8 cellular contexts compared by ENCODE assay signal in the genomic region with DNA sequence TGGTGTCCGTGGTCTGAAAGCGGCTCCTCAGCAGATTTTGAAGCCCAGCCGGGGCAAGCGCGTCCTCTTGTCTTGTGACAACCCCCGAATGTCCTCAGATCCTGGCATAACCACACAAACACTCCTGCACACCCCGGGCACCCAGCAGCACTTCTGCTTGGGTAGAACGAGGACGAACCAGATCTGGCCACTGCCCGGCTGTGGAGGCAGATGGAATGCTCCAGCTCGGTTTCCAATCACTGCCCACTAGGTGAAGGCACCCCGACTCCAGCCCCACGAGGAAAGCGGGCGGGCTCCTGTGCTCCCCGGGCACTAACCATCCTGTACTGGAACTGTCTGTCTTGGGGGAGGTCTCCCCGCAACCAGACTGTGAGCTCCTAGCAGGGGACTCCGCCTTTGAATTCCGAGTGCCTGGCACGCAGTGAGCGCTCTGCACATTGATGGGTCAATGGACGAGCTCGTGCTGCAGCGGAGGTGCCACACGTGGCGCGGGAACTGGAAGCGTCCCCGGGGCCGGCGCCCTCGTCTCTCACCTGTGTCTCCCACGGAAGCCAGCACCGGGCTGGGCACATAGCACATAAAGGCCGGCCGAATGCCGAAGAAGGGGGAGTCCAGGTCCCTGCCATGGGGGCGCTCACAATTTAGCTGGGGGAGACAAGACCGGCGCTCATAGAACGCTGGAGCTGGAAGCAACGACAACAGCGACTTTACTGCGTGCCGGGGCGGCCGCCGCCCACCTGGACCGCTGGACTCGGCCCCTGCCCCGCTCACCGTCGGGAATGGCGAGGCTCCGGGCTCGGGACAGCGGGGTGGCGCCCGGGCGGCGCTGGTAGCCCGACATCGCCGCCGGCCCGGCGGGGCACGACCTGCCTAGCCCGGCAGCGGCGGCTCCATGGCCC. TPM values are rescaled to one million over a fixed set of nuclear protein-coding genes. Genes with fewer than 3 reads are reported as not detected.
A peak's percentile ranks its signal among the peaks of the same experiment; 100 is the strongest.
DNase-seq lines count a peak whose midpoint lies in the region; ATAC-seq, FAIRE-seq and TF ChIP-seq lines count a peak whose summit lies in the region.

No MANE protein-coding gene starts in this region.

- peak overlapping the region; percentile 70 for H3K27ac ChIP-seq in 22Rv1
- peak overlapping the region; percentile 72 for H3K27ac ChIP-seq in OCI-LY3 (ENCODE audit: low read length)

- FAIRE-seq in GM12892 (lab: Jason Lieb, UNC) = peak; percentile 53

- peaks cover 53% of the 10 kb centered on the region for H3K4me1 Mint-ChIP-seq in activated naive CD8-positive, alpha-beta T cell (ENCODE audit: low read depth)

- H3K27ac Mint-ChIP-seq in activated naive CD8-positive, alpha-beta T cell = peak overlapping the region; percentile 96

- H3K9ac ChIP-seq in OCI-LY3 (ENCODE audit: low read length) = peak overlapping the region; percentile 98

- H3K36me3 ChIP-seq in OCI-LY3 (replicated peaks; ENCODE audit: low read depth, low read length) = peaks cover 52% of the 10 kb centered on the region

- no peak overlapping the region for H2AFZ ChIP-seq in OCI-LY3 (ENCODE audit: low read depth, low read length)

- TF ChIP-seq CTCF in 22Rv1 (IDR thresholded peaks at IDR 0.05) (no peak), OCI-LY3 (IDR thresholded peaks at IDR 0.05; ENCODE audit: low read depth, low read length) (peak; percentile 8; the same call in 1 of the 2 replicates)

- peaks cover 39% of the 10 kb centered on the region for H3K4me1 ChIP-seq in OCI-LY3 (ENCODE audit: low read length)

- H3K4me3 ChIP-seq in OCI-LY3 (ENCODE audit: low read length) = peak overlapping the region; percentile 96

- intact Hi-C loops in left ventricle myocardium superior (cut with micrococcal nuclease) = no loop called here

- no peaks in the 10 kb centered on the region for H3K27me3 ChIP-seq in OCI-LY3 (ENCODE audit: low read depth, low read length)

- peak; percentile 33 for ATAC-seq in HG02884 (IDR thresholded peaks at IDR 0.05; ENCODE audit: unreplicated experiment)
- ATAC-seq in left ventricle myocardium superior = peak; percentile 6

- TF ChIP-seq POLR2A in GM12892 (IDR thresholded peaks at IDR 0.05; ENCODE audit: low read depth, low read length) = no peak

- peak overlapping the region; percentile 87 for H3K4me2 ChIP-seq in OCI-LY3 (ENCODE audit: low read length)

- peak overlapping the region; percentile 91 for H3K4me3 Mint-ChIP-seq in activated naive CD8-positive, alpha-beta T cell

- no peaks in the 10 kb centered on the region for H3K9me3 ChIP-seq in OCI-LY3 (ENCODE audit: insufficient read depth, low read length)

- peaks cover 79% of the 10 kb centered on the region for H3K79me2 ChIP-seq in OCI-LY3 (ENCODE audit: low read length)

- H4K20me1 ChIP-seq in OCI-LY3 (ENCODE audit: insufficient read depth, low read length) = peaks cover 12% of the 10 kb centered on the region

- peak; percentile 54 for DNase-seq in GM12892 (ENCODE audit: insufficient read length)
- no peak for DNase-seq in left ventricle myocardium superior
- DNase-seq in renal cortical epithelial cell (ENCODE audit: low read depth) = peak; percentile 19
- no peak for DNase-seq in cerebellar nuclear complex (lab: John Stamatoyannopoulos, UW)

- H3K9me3 Mint-ChIP-seq in activated naive CD8-positive, alpha-beta T cell (ENCODE audit: low read depth) = no peaks in the 10 kb centered on the region

- peaks cover 14% of the 10 kb centered on the region for H3K36me3 Mint-ChIP-seq in activated naive CD8-positive, alpha-beta T cell

- no peaks in the 10 kb centered on the region for H3K27me3 Mint-ChIP-seq in activated naive CD8-positive, alpha-beta T cell

RNA-seq across cellular contexts. Expression of gene ENTR1, which starts 0.6 kb away (rescaled TPM):
- polyA plus RNA-seq in GM12892 (2012; ENCODE audit: missing spikeins) = 39.6 TPM
- 23.3 TPM for total RNA-seq in left ventricle myocardium superior
- total RNA-seq in renal cortical epithelial cell = 30.4 and 54.5 TPM in 2 replicates

RNA-seq across cellular contexts. Expression of gene PMPCA, which starts 0.7 kb away (rescaled TPM):
- polyA plus RNA-seq in GM12892 (2012; ENCODE audit: missing spikeins) = 67.6 TPM
- total RNA-seq in left ventricle myocardium superior = 77.8 TPM
- 45.8 and 48.1 TPM in 2 replicates for total RNA-seq in renal cortical epithelial cell

RNA-seq across cellular contexts. Expression of gene SNAPC4, which starts 9.8 kb away (rescaled TPM):
- 7.4 TPM for polyA plus RNA-seq in GM12892 (2012; ENCODE audit: missing spikeins)
- total RNA-seq in left ventricle myocardium superior = 4.4 TPM
- total RNA-seq in renal cortical epithelial cell = 7.5 and 15.5 TPM in 2 replicates

RNA-seq across cellular contexts. Expression of gene INPP5E, which starts 29.8 kb away (rescaled TPM):
- polyA plus RNA-seq in GM12892 (2012; ENCODE audit: missing spikeins) = 5.4 TPM
- total RNA-seq in left ventricle myocardium superior = 12.1 TPM
- 4.3 and 11.5 TPM in 2 replicates for total RNA-seq in renal cortical epithelial cell

RNA-seq across cellular contexts. Expression of gene CARD9, which starts 36.3 kb away (rescaled TPM):
- polyA plus RNA-seq in GM12892 (2012; ENCODE audit: missing spikeins) = 2.7 TPM
- total RNA-seq in left ventricle myocardium superior = 0.79 TPM
- total RNA-seq in renal cortical epithelial cell = 0.52 and 1.5 TPM in 2 replicates

Comparison
In these comparisons a context has a peak if more than half of its experiments do, and no peak if none do; other contexts are left out.
1. DNase-seq: peak in GM12892 (single experiment) and renal cortical epithelial cell (single experiment); none in left ventricle myocardium superior (single experiment) and cerebellar nuclear complex (0 of 2).